In genomic region chr1:155192346-155193274, GRCh38 we compare ENCODE assay signal across 8 cellular contexts. TPM values are rescaled to one million over a fixed set of nuclear protein-coding genes. Genes with fewer than 3 reads are reported as not detected.
A peak's percentile ranks its signal among the peaks of the same experiment; 100 is the strongest.
DNase-seq lines count a peak whose midpoint lies in the region; ATAC-seq and TF ChIP-seq lines count a peak whose summit lies in the region.

No MANE protein-coding gene starts in this region.

- no peak for TF ChIP-seq CTCF in upper lobe of right lung (IDR thresholded peaks at IDR 0.05)

- no peaks in the 10 kb centered on the region for H3K27me3 ChIP-seq in duodenal mucosa (ENCODE audit: control insufficient read depth in 1 of 2, insufficient read depth in 2 of 2, low read length in 2 of 2)
- H3K27me3 ChIP-seq in mucosa of rectum (ENCODE audit: control insufficient read depth in 2 of 2, insufficient read depth in 2 of 2, low read length in 2 of 2) = peaks cover 0 to 4% of the 10 kb centered on the region in 2 donors
- H3K27me3 ChIP-seq in upper lobe of right lung = no peaks in the 10 kb centered on the region

- intact Hi-C loops in upper lobe of right lung (cut with DNase I) = no loop called here

- DNase-seq in activated T-cell treated with anti-CD3 and anti-CD28 coated beads for 4 hours = peak; percentile 27
- DNase-seq in activated T-cell treated with anti-CD3 and anti-CD28 coated beads, Interleukin-2, amount 50 U/mL, for 1 hour = no peak
- DNase-seq in RPMI8226 = peak; percentile 92
- peak; percentile 91 for DNase-seq in upper lobe of right lung
- no peak for DNase-seq in globus pallidus (ENCODE audit: low spot score)
- no peak for DNase-seq in GOT3 (lab: John Stamatoyannopoulos, UW)

- H3K9ac ChIP-seq in duodenal mucosa (ENCODE audit: low read depth in 1 of 2, low read length in 2 of 2) (peak overlapping the region; percentile 65 to 79), mucosa of rectum (ENCODE audit: low read depth in 1 of 2, low read length in 2 of 2) (peak overlapping the region; percentile 75 to 90)

- H3K27ac ChIP-seq in duodenal mucosa (ENCODE audit: low read depth, low read length) (peak overlapping the region; percentile 90), mucosa of rectum (ENCODE audit: low read depth in 2 of 2, low read length in 2 of 2) (peak overlapping the region; percentile 95 to 98), upper lobe of right lung (peak overlapping the region; percentile 88)

- H3K4me3 ChIP-seq in duodenal mucosa (ENCODE audit: low read depth in 1 of 2, low read length in 2 of 2) (peak overlapping the region; percentile 57 to 70), mucosa of rectum (ENCODE audit: low read length in 2 of 2) (peak overlapping the region; percentile 72 to 74), upper lobe of right lung (peak overlapping the region; percentile 52)

- H3K36me3 ChIP-seq in duodenal mucosa (ENCODE audit: control insufficient read depth in 1 of 2, insufficient read depth in 2 of 2, low read length in 2 of 2) (no peaks in the 10 kb centered on the region), mucosa of rectum (ENCODE audit: control insufficient read depth in 2 of 2, insufficient read depth in 2 of 2, low read length in 2 of 2) (peaks cover 0 to 3% of the 10 kb centered on the region in 2 donors), upper lobe of right lung (no peaks in the 10 kb centered on the region)

- H3K9me3 ChIP-seq in duodenal mucosa (ENCODE audit: control insufficient read depth in 1 of 2, low read length in 2 of 2) (no peaks in the 10 kb centered on the region), mucosa of rectum (ENCODE audit: control insufficient read depth in 2 of 2, low read length in 2 of 2) (no peaks in the 10 kb centered on the region), upper lobe of right lung (no peaks in the 10 kb centered on the region)

- H3K4me1 ChIP-seq in duodenal mucosa (ENCODE audit: control insufficient read depth in 1 of 2, insufficient read depth in 2 of 2, low read length in 2 of 2) = peaks cover 21 to 26% of the 10 kb centered on the region in 2 donors
- H3K4me1 ChIP-seq in mucosa of rectum (ENCODE audit: control insufficient read depth in 2 of 2, insufficient read depth in 2 of 2, low read length in 2 of 2) = peaks cover 18 to 33% of the 10 kb centered on the region in 2 donors
- peaks cover 8% of the 10 kb centered on the region for H3K4me1 ChIP-seq in upper lobe of right lung

- ATAC-seq in upper lobe of right lung = peak; percentile 71

RNA-seq across cellular contexts. Expression of gene THBS3, which starts 15.1 kb away (rescaled TPM):
- 24.9 TPM for total RNA-seq in upper lobe of right lung

RNA-seq across cellular contexts. Expression of gene MTX1, which starts 15.9 kb away (rescaled TPM):
- total RNA-seq in upper lobe of right lung = 28.4 TPM

RNA-seq across cellular contexts. Expression of gene TRIM46, which starts 19.0 kb away (rescaled TPM):
- total RNA-seq in upper lobe of right lung = 0.43 TPM

RNA-seq across cellular contexts. Expression of gene KRTCAP2, which starts 19.5 kb away (rescaled TPM):
- total RNA-seq in upper lobe of right lung = 130 TPM

RNA-seq across cellular contexts. Expression of gene DPM3, which starts 52.3 kb away (rescaled TPM):
- total RNA-seq in upper lobe of right lung = 71.1 TPM

Comparison
In these comparisons a context has a peak if more than half of its experiments do, and no peak if none do; other contexts are left out.
1. DNase-seq: peak in activated T-cell treated with anti-CD3 and anti-CD28 coated beads for 4 hours (single experiment), RPMI8226 (single experiment) and upper lobe of right lung (single experiment); none in activated T-cell treated with anti-CD3 and anti-CD28 coated beads, Interleukin-2, amount 50 U/mL, for 1 hour (single experiment), globus pallidus (single experiment) and GOT3 (single experiment).
2. Peak in every context shown above with its lines, with median percentiles within 50 percentile points of each other: H3K27ac ChIP-seq and H3K4me3 ChIP-seq.